15 cellular contexts compared by ENCODE assay signal in genomic region chr1:168421399-168422004, GRCh38.
DNase-seq lines count a peak whose midpoint lies in the region; ATAC-seq and TF ChIP-seq lines count a peak whose summit lies in the region.
"Had no signal": no experiment of that assay in that cellular context is flagged by ENCODE, and none has a peak within 500 bp of the region (broad histone marks: within the 10 kb centered on the region; RNA-seq: fewer than 3 reads in every experiment).

No MANE protein-coding gene starts in this region.

- peak overlapping the region; percentile 6 for H3K4me3 Mint-ChIP-seq in activated CD4-positive, alpha-beta T cell treated with anti-CD3 and anti-CD28 coated beads for 36 hours
- peak overlapping the region; percentile 64 for H3K4me3 Mint-ChIP-seq in activated naive CD8-positive, alpha-beta T cell
- H3K4me3 Mint-ChIP-seq in natural killer cell treated with Interleukin-12 subunit alpha and Interleukin-12 subunit beta and Interleukin-15 and Interleukin-18, amount 100 ng/mL, for 72 hours = peak overlapping the region; percentile 57
- no peak overlapping the region for H3K4me3 Mint-ChIP-seq in type B pancreatic cell

- peak overlapping the region; percentile 84 for H3K27ac Mint-ChIP-seq in activated CD4-positive, alpha-beta T cell treated with anti-CD3 and anti-CD28 coated beads for 36 hours
- peak overlapping the region; percentile 82 for H3K27ac Mint-ChIP-seq in activated naive CD8-positive, alpha-beta T cell
- peak overlapping the region; percentile 42 to 70 for H3K27ac Mint-ChIP-seq in natural killer cell treated with Interleukin-12 subunit alpha and Interleukin-12 subunit beta and Interleukin-15 and Interleukin-18, amount 100 ng/mL, for 72 hours
- no peak overlapping the region for H3K27ac Mint-ChIP-seq in type B pancreatic cell

- POLR2A ChIA-PET in activated CD4-positive, alpha-beta T cell treated with anti-CD3 and anti-CD28 coated beads for 36 hours (lab: Charles Lee) = no interaction called here

- no peak for DNase-seq in activated CD4-positive, alpha-beta T cell treated with anti-CD3 and anti-CD28 coated beads for 36 hours
- no peak for DNase-seq in activated CD4-positive, alpha-beta T cell treated with anti-CD3 and anti-CD28 coated beads, Interleukin-2, amount 50 U/mL, for 4 hours
- DNase-seq in NOMO-1 treated with DMSO at 0.1 percent for 48 hours (lab: John Stamatoyannopoulos, UW; ENCODE audit: unreplicated experiment) (peak; percentile 68), HUDEP-2 (lab: John Stamatoyannopoulos, UW; ENCODE audit: unreplicated experiment in 76 of 76) (no peak), type B pancreatic cell (ENCODE audit: extremely low spot score, unreplicated experiment) (no peak)
- no peak for DNase-seq in natural killer cell treated with Interleukin-12 subunit alpha and Interleukin-12 subunit beta and Interleukin-15 and Interleukin-18, amount 100 ng/mL, for 72 hours (ENCODE audit: low spot score)
- DNase-seq: dermis blood vessel endothelial cell, EL, hippocampal formation, NCI-H1105, NCI-H2171 treated with DMSO at 0.1 percent for 48 hours, posterior cingulate gyrus, SJCRH30 had no signal

- no peaks in the 10 kb centered on the region for H3K27me3 Mint-ChIP-seq in activated CD4-positive, alpha-beta T cell treated with anti-CD3 and anti-CD28 coated beads for 36 hours
- no peaks in the 10 kb centered on the region for H3K27me3 Mint-ChIP-seq in activated naive CD8-positive, alpha-beta T cell
- no peaks in the 10 kb centered on the region for H3K27me3 Mint-ChIP-seq in natural killer cell treated with Interleukin-12 subunit alpha and Interleukin-12 subunit beta and Interleukin-15 and Interleukin-18, amount 100 ng/mL, for 72 hours
- H3K27me3 Mint-ChIP-seq in type B pancreatic cell = no peaks in the 10 kb centered on the region

- peaks cover 20% of the 10 kb centered on the region for H3K4me1 Mint-ChIP-seq in activated CD4-positive, alpha-beta T cell treated with anti-CD3 and anti-CD28 coated beads for 36 hours
- peaks cover 39% of the 10 kb centered on the region for H3K4me1 Mint-ChIP-seq in activated naive CD8-positive, alpha-beta T cell (ENCODE audit: low read depth)
- H3K4me1 Mint-ChIP-seq in natural killer cell treated with Interleukin-12 subunit alpha and Interleukin-12 subunit beta and Interleukin-15 and Interleukin-18, amount 100 ng/mL, for 72 hours (ENCODE audit: low read depth in 2 of 2) = peaks cover 24 to 30% of the 10 kb centered on the region in 2 donors
- no peaks in the 10 kb centered on the region for H3K4me1 Mint-ChIP-seq in type B pancreatic cell (ENCODE audit: unreplicated experiment)

- H3K9me3 Mint-ChIP-seq in activated CD4-positive, alpha-beta T cell treated with anti-CD3 and anti-CD28 coated beads for 36 hours (ENCODE audit: low read depth) = no peaks in the 10 kb centered on the region
- H3K9me3 Mint-ChIP-seq in activated naive CD8-positive, alpha-beta T cell (ENCODE audit: low read depth) = peaks cover 5% of the 10 kb centered on the region
- H3K9me3 Mint-ChIP-seq in natural killer cell treated with Interleukin-12 subunit alpha and Interleukin-12 subunit beta and Interleukin-15 and Interleukin-18, amount 100 ng/mL, for 72 hours = no peaks in the 10 kb centered on the region
- H3K9me3 Mint-ChIP-seq in type B pancreatic cell = no peaks in the 10 kb centered on the region

- TF ChIP-seq CTCF in type B pancreatic cell (conservative IDR thresholded peaks at IDR 0.05) = no peak

- H3K36me3 Mint-ChIP-seq in activated CD4-positive, alpha-beta T cell treated with anti-CD3 and anti-CD28 coated beads for 36 hours (ENCODE audit: low read depth) = no peaks in the 10 kb centered on the region
- H3K36me3 Mint-ChIP-seq in activated naive CD8-positive, alpha-beta T cell = no peaks in the 10 kb centered on the region
- H3K36me3 Mint-ChIP-seq in natural killer cell treated with Interleukin-12 subunit alpha and Interleukin-12 subunit beta and Interleukin-15 and Interleukin-18, amount 100 ng/mL, for 72 hours = no peaks in the 10 kb centered on the region
- no peaks in the 10 kb centered on the region for H3K36me3 Mint-ChIP-seq in type B pancreatic cell

- CTCF ChIA-PET in activated CD4-positive, alpha-beta T cell treated with anti-CD3 and anti-CD28 coated beads for 36 hours (lab: Charles Lee) = interaction anchor here (0.6 to 2.4 kb wide), 6 partner anchors 9 to 685 kb away, joined by 3 to 13 read pairs (median 5); no protein-coding TSS in a partner anchor

- intact Hi-C loops in activated CD4-positive, alpha-beta T cell treated with anti-CD3 and anti-CD28 coated beads for 36 hours (cut with DNase I, micrococcal nuclease) = loop anchor here (1.0 to 5.0 kb wide), 3 partner anchors 12 to 79 kb away; no protein-coding TSS in a partner anchor

- peak; percentile 97 for ATAC-seq in activated CD4-positive, alpha-beta T cell treated with anti-CD3 and anti-CD28 coated beads for 36 hours
- ATAC-seq in natural killer cell treated with Interleukin-12 subunit alpha and Interleukin-12 subunit beta and Interleukin-15 and Interleukin-18, amount 100 ng/mL, for 72 hours = peak; percentile 85 to 92
- ATAC-seq in HG02884 (IDR thresholded peaks at IDR 0.05; ENCODE audit: unreplicated experiment) = no peak
